1 cellular context compared by ENCODE assay signal in the genomic region with DNA sequence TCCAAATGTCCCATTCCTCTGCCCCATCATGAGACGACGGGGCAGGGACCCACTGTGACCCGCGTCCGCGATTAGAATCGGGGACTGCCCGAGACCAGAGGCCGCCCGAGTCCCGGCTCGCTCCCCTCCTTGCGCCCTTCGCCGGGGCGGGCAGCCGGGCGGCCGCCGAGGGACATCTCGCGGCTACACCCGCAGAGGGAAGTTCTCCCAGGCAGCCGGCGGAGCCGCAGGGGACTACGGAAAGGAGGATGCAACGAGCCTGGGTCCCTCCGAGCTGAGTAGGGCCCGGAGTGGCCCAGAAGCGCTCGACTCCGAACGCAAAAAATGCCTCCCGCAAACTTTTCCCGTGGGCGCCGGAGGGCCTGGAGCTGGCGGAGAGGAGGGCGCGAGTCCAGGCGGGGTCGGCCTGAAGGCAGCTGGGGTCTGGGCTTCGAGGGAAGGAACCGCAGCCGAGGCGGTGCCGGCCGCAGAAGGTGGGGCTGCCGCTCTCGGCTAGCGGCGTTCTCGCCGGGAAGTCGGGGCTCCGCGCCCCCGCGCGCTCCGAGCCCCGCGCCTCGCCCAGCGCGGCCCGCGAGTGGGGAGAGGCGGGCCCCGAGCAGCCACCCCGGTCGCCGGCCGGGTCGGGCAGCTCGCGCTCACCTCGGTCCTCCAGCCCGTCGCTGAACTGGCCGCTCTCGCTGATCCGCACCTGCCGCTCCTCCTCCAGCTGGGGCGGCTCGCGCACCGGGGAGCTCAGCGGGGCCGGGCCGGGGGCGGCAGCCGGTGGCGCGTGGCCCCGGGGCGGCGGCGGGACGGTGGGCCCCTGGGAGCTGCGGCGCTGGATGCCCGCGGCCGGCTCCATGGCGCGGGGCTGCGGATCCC.
TF ChIP-seq lines count a peak whose summit lies in the region.

No MANE protein-coding gene starts in this region.

TF ChIP-seq in K562, 482 proteins besides CTCF, POLR2A, EP300 and RAD21 (continued from another document):
- no peak for TF ChIP-seq LARP7 (IDR thresholded peaks at IDR 0.05)
